ENCODE assay signal across 14 cellular contexts in genomic region chr14:71524321-71524982, GRCh38.
A peak's percentile ranks its signal among the peaks of the same experiment; 100 is the strongest.
DNase-seq lines count a peak whose midpoint lies in the region; ATAC-seq and TF ChIP-seq lines count a peak whose summit lies in the region.
"Had no signal": no experiment of that assay in that cellular context is flagged by ENCODE, and none has a peak within 500 bp of the region (broad histone marks: within the 10 kb centered on the region; RNA-seq: fewer than 3 reads in every experiment).

No MANE protein-coding gene starts in this region.

- no peak overlapping the region for H3K4me3 Mint-ChIP-seq in type B pancreatic cell
- no peak overlapping the region for H3K4me3 Mint-ChIP-seq in natural killer cell treated with Interleukin-12 subunit alpha and Interleukin-12 subunit beta and Interleukin-15 and Interleukin-18, amount 100 ng/mL, for 72 hours
- H3K4me3 Mint-ChIP-seq: activated CD8-positive, alpha-beta T cell treated with anti-CD3 and anti-CD28 coated beads for 36 hours; endodermal cell had no signal

- H3K27me3 Mint-ChIP-seq in type B pancreatic cell: no peaks in the 10 kb centered on the region
- H3K27me3 Mint-ChIP-seq in natural killer cell treated with Interleukin-12 subunit alpha and Interleukin-12 subunit beta and Interleukin-15 and Interleukin-18, amount 100 ng/mL, for 72 hours: no peaks in the 10 kb centered on the region
- H3K27me3 Mint-ChIP-seq: activated CD8-positive, alpha-beta T cell treated with anti-CD3 and anti-CD28 coated beads for 36 hours had no signal

- H3K27ac ChIP-seq in WERI-Rb-1: peak overlapping the region; percentile 38
- H3K27ac ChIP-seq: ascending aorta, heart left ventricle had no signal

- H3K36me3 ChIP-seq in WERI-Rb-1: no peaks in the 10 kb centered on the region; the same call in 1 of the 2 replicates
- H3K36me3 ChIP-seq: ascending aorta, heart left ventricle had no signal

- in situ Hi-C loops in GM13976 (cut with MboI; ENCODE audit: low sequenced_read_pairs, unreplicated experiment): no loop called here

- ATAC-seq in GM19463 (IDR thresholded peaks at IDR 0.05; ENCODE audit: unreplicated experiment) (peak; percentile 58), HG02970 (IDR thresholded peaks at IDR 0.05; ENCODE audit: low FRiP score, unreplicated experiment) (peak; percentile 39)
- ATAC-seq in natural killer cell treated with Interleukin-12 subunit alpha and Interleukin-12 subunit beta and Interleukin-15 and Interleukin-18, amount 100 ng/mL, for 72 hours: no peak
- ATAC-seq: heart left ventricle had no signal

- no peaks in the 10 kb centered on the region for H3K9me3 Mint-ChIP-seq in type B pancreatic cell
- no peaks in the 10 kb centered on the region for H3K9me3 Mint-ChIP-seq in natural killer cell treated with Interleukin-12 subunit alpha and Interleukin-12 subunit beta and Interleukin-15 and Interleukin-18, amount 100 ng/mL, for 72 hours
- H3K9me3 Mint-ChIP-seq: activated CD8-positive, alpha-beta T cell treated with anti-CD3 and anti-CD28 coated beads for 36 hours; endodermal cell had no signal

- TF ChIP-seq CTCF in GM13976 (IDR thresholded peaks at IDR 0.05; ENCODE audit: borderline replicate concordance, control extremely low read depth, extremely low read depth, insufficient read depth, missing control alignments): no peak
- TF ChIP-seq CTCF in WERI-Rb-1 (IDR thresholded peaks at IDR 0.05; ENCODE audit: low read depth, low read length): no peak
- no peak for TF ChIP-seq CTCF in type B pancreatic cell (conservative IDR thresholded peaks at IDR 0.05)

- DNase-seq in GM13976 (ENCODE audit: low spot score) (peak; percentile 41), WERI-Rb-1 (peak; percentile 29), type B pancreatic cell (ENCODE audit: extremely low spot score, unreplicated experiment) (no peak), activated gamma-delta T cell treated with Interleukin-2 at 50 U/mL for 16 hours (no peak), amygdala (lab: John Stamatoyannopoulos, UW) (no peak)
- DNase-seq in natural killer cell treated with Interleukin-12 subunit alpha and Interleukin-12 subunit beta and Interleukin-15 and Interleukin-18, amount 100 ng/mL, for 72 hours (ENCODE audit: low spot score): no peak
- DNase-seq: activated CD8-positive, alpha-beta T cell treated with anti-CD3 and anti-CD28 coated beads for 36 hours; endodermal cell; heart left ventricle; NCI-H1048; stimulated activated CD4-positive, alpha-beta T cell treated with anti-CD3 and anti-CD28 coated beads, Interleukin-4, amount 100 ng/mL, for 1 hour had no signal

- peaks cover 13% of the 10 kb centered on the region for H3K4me1 Mint-ChIP-seq in type B pancreatic cell (ENCODE audit: unreplicated experiment)
- H3K4me1 Mint-ChIP-seq in natural killer cell treated with Interleukin-12 subunit alpha and Interleukin-12 subunit beta and Interleukin-15 and Interleukin-18, amount 100 ng/mL, for 72 hours (ENCODE audit: low read depth in 2 of 2): peaks cover 16 to 17% of the 10 kb centered on the region in 2 donors

- no peaks in the 10 kb centered on the region for H3K36me3 Mint-ChIP-seq in type B pancreatic cell
- H3K36me3 Mint-ChIP-seq in natural killer cell treated with Interleukin-12 subunit alpha and Interleukin-12 subunit beta and Interleukin-15 and Interleukin-18, amount 100 ng/mL, for 72 hours: peaks cover 5% of the 10 kb centered on the region

- H3K4me3 ChIP-seq in WERI-Rb-1 (ENCODE audit: low read depth, low read length): no peak overlapping the region
- H3K4me3 ChIP-seq: ascending aorta, heart left ventricle had no signal

- no peaks in the 10 kb centered on the region for H3K9me3 ChIP-seq in WERI-Rb-1 (ENCODE audit: severe bottlenecking)
- H3K9me3 ChIP-seq: ascending aorta, heart left ventricle had no signal

- no peaks in the 10 kb centered on the region for H3K27me3 ChIP-seq in WERI-Rb-1 (ENCODE audit: insufficient read depth, low read depth, severe bottlenecking)
- H3K27me3 ChIP-seq: ascending aorta, heart left ventricle had no signal

- no peak overlapping the region for H3K27ac Mint-ChIP-seq in type B pancreatic cell
- peak overlapping the region in 1 of 2 donors; percentile 34 for H3K27ac Mint-ChIP-seq in natural killer cell treated with Interleukin-12 subunit alpha and Interleukin-12 subunit beta and Interleukin-15 and Interleukin-18, amount 100 ng/mL, for 72 hours
- H3K27ac Mint-ChIP-seq: activated CD8-positive, alpha-beta T cell treated with anti-CD3 and anti-CD28 coated beads for 36 hours; endodermal cell had no signal

Comparison
In these comparisons a context has a peak if more than half of its experiments do, and no peak if none do; other contexts are left out.
1. DNase-seq: peak in GM13976 (single experiment) and WERI-Rb-1 (single experiment); none in type B pancreatic cell (single experiment), activated gamma-delta T cell treated with Interleukin-2 at 50 U/mL for 16 hours (single experiment), natural killer cell treated with Interleukin-12 subunit alpha and Interleukin-12 subunit beta and Interleukin-15 and Interleukin-18, amount 100 ng/mL, for 72 hours (single experiment) and amygdala (0 of 56).
2. ATAC-seq: peak in GM19463 (single experiment) and HG02970 (single experiment); none in natural killer cell treated with Interleukin-12 subunit alpha and Interleukin-12 subunit beta and Interleukin-15 and Interleukin-18, amount 100 ng/mL, for 72 hours (0 of 2).